9 cellular contexts compared by ENCODE assay signal in the genomic region with DNA sequence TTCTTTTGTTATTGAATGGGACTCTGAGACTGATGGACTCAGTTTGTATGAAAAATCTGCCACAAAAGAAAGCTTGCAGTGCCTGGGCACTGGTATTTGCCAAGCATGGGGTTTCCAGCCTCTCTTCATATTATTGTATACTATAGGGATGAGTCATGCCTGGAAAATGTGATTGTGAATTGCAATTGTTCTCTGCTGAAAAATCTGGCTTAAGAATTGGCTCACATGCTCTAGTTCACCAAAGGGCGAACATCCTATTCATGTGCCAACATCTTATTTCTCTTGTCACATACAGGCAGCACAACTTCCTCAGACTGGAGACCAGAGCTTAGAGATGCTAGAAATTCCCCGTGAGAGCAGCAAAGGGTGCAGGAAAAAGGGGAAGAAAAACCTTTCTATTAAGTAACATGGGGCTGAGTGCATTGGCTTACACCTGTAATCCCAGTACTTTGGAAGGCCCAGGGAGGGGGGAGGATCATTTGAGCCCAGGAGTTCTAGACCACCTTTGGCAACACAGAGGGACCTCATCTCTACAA.
DNase-seq lines count a peak whose midpoint lies in the region; ATAC-seq, FAIRE-seq and TF ChIP-seq lines count a peak whose summit lies in the region.
"Had no signal": no experiment of that assay in that cellular context is flagged by ENCODE, and none has a peak within 500 bp of the region (broad histone marks: within the 10 kb centered on the region; RNA-seq: fewer than 3 reads in every experiment).

No MANE protein-coding gene starts in this region.

- H3K27me3 ChIP-seq in endothelial cell of umbilical vein (ENCODE audit: control insufficient read depth in 2 of 2, insufficient read depth in 2 of 2, low read length in 2 of 2) = no peaks in the 10 kb centered on the region

- TF ChIP-seq CTCF in endothelial cell of umbilical vein (IDR thresholded peaks at IDR 0.05; ENCODE audit: extremely low read depth in 1 of 2, insufficient read depth in 1 of 2, low read depth in 1 of 2, low read length in 2 of 2) (no peak), omental fat pad (IDR thresholded peaks at IDR 0.05) (no peak)

- H3K9ac ChIP-seq in endothelial cell of umbilical vein (replicated peaks; ENCODE audit: extremely low read depth, insufficient read depth, low read length) = peak overlapping the region; percentile 45

- peak overlapping the region; percentile 73 for H3K4me2 ChIP-seq in endothelial cell of umbilical vein (ENCODE audit: insufficient read depth, low read length)

- H4K20me1 ChIP-seq in endothelial cell of umbilical vein (replicated peaks; ENCODE audit: control insufficient read depth, extremely low read depth, insufficient read depth, low read length) = no peaks in the 10 kb centered on the region

- no peaks in the 10 kb centered on the region for H3K9me1 ChIP-seq in endothelial cell of umbilical vein (replicated peaks; ENCODE audit: control insufficient read depth, extremely low read depth, insufficient read depth, low read length)

- no peak overlapping the region for H2AFZ ChIP-seq in endothelial cell of umbilical vein (ENCODE audit: low read depth, low read length)

- dilution Hi-C loops in endothelial cell of umbilical vein (cut with MboI; ENCODE audit: extremely low pct_ligation_motif_present, low sequenced_read_pairs) = no loop called here

- POLR2A ChIA-PET in endothelial cell of umbilical vein (lab: Charles Lee) = interaction anchor here (0.7 to 1.1 kb wide), 2 partner anchors 66 to 462 kb away, joined by 4 read pairs; no protein-coding TSS in a partner anchor

- CTCF ChIA-PET in endothelial cell of umbilical vein (lab: Charles Lee) = no interaction called here

- H3K36me3 ChIP-seq in endothelial cell of umbilical vein (ENCODE audit: control insufficient read depth in 2 of 2, extremely low read depth in 1 of 2, insufficient read depth in 2 of 2, low read length in 2 of 2) = no peaks in the 10 kb centered on the region

- no peak overlapping the region for H3K4me3 ChIP-seq in endothelial cell of umbilical vein (replicated peaks in 1 of 3; ENCODE audit: insufficient read depth in 1 of 3, low read depth in 1 of 3, low read length in 3 of 3)

- H3K79me2 ChIP-seq in endothelial cell of umbilical vein (ENCODE audit: control insufficient read depth, insufficient read depth, low read length) = no peaks in the 10 kb centered on the region

- peak; percentile 92 for FAIRE-seq in endothelial cell of umbilical vein (lab: Jason Lieb, UNC)
- FAIRE-seq: islet of Langerhans had no signal

- DNase-seq in DMS53 treated with DMSO at 0.1 percent for 48 hours (lab: John Stamatoyannopoulos, UW; ENCODE audit: unreplicated experiment) (peak; percentile 26), NCI-H345 (lab: John Stamatoyannopoulos, UW) (peak; percentile 69), endothelial cell of umbilical vein (ENCODE audit: low read depth, low spot score) (peak; percentile 95), omental fat pad (ENCODE audit: low spot score) (no peak), RPMI8226 (no peak), putamen (ENCODE audit: low spot score) (no peak)
- DNase-seq in activated CD4-positive, alpha-beta T cell treated with anti-CD3 and anti-CD28 coated beads for 1 hour = no peak

- ATAC-seq in omental fat pad (ENCODE audit: low FRiP score) (peak; percentile 58), GM19328 (IDR thresholded peaks at IDR 0.05; ENCODE audit: unreplicated experiment) (no peak)

- H3K9me3 ChIP-seq in endothelial cell of umbilical vein (replicated peaks; ENCODE audit: control insufficient read depth, insufficient read depth, low read length) = no peaks in the 10 kb centered on the region

- TF ChIP-seq POLR2A in endothelial cell of umbilical vein (IDR thresholded peaks at IDR 0.05; ENCODE audit: low read depth, low read length) = no peak

- H3K4me1 ChIP-seq in endothelial cell of umbilical vein (ENCODE audit: control insufficient read depth, extremely low read depth, insufficient read depth, low read length) = peaks cover 14% of the 10 kb centered on the region

- intact Hi-C loops in endothelial cell of umbilical vein (cut with micrococcal nuclease) = loop anchor here (2.0 to 10.0 kb wide), 4 partner anchors 15 to 1571 kb away; partner anchors contain the start of gene MOCS1

- peak overlapping the region; percentile 69 for H3K27ac ChIP-seq in endothelial cell of umbilical vein (ENCODE audit: insufficient read depth, low read depth, low read length)

- BruUV-seq in endothelial cell of umbilical vein (replicated peaks; lab: Mats Ljungman, UMichigan) = no TSS peak

TF ChIP-seq in endothelial cell of umbilical vein, 7 proteins besides CTCF, POLR2A, EP300 and RAD21:
- TF ChIP-seq MYC (IDR thresholded peaks at IDR 0.05; ENCODE audit: low read depth, low read length) = no peak
- TF ChIP-seq, protein P1, sequence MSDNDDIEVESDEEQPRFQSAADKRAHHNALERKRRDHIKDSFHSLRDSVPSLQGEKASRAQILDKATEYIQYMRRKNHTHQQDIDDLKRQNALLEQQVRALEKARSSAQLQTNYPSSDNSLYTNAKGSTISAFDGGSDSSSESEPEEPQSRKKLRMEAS (IDR thresholded peaks at IDR 0.05; ENCODE audit: insufficient read depth, insufficient read length) = no peak
- TF ChIP-seq EZH2 (IDR thresholded peaks at IDR 0.05; ENCODE audit: borderline replicate concordance, low read depth, low read length, severe bottlenecking) = no peak
- TF ChIP-seq GATA2 (IDR thresholded peaks at IDR 0.05; ENCODE audit: insufficient read depth, insufficient read length, low read depth, low read length) = no peak
- peak; percentile 84 for TF ChIP-seq FOS (IDR thresholded peaks at IDR 0.05; ENCODE audit: borderline replicate concordance, insufficient read depth, low read length)
- TF ChIP-seq POLR2AphosphoS5 (IDR thresholded peaks at IDR 0.05; ENCODE audit: insufficient read depth, low read depth, low read length) = peak; percentile 48
- TF ChIP-seq JUN (IDR thresholded peaks at IDR 0.05; ENCODE audit: borderline replicate concordance, insufficient read depth, insufficient read length, low read depth) = peak; percentile 98

Comparison
In these comparisons a context has a peak if more than half of its experiments do, and no peak if none do; other contexts are left out.
1. DNase-seq: peak in DMS53 treated with DMSO at 0.1 percent for 48 hours (single experiment), NCI-H345 (single experiment) and endothelial cell of umbilical vein (single experiment); none in omental fat pad (single experiment), RPMI8226 (single experiment), putamen (single experiment) and activated CD4-positive, alpha-beta T cell treated with anti-CD3 and anti-CD28 coated beads for 1 hour (single experiment).